ENCODE assay signal across 8 cellular contexts in genomic region chr19:18294467-18294864, GRCh38. TPM values are rescaled to one million over a fixed set of nuclear protein-coding genes. Genes with fewer than 3 reads are reported as not detected.
DNase-seq lines count a peak whose midpoint lies in the region; ATAC-seq, FAIRE-seq and TF ChIP-seq lines count a peak whose summit lies in the region.

No MANE protein-coding gene starts in this region.

- WGBS in stomach, 5 donors: 33 to 48% (median 42%) methylated on average over 8 to 9 of the region's 9 CpGs; no CpG with 5 or more reads in 1 of the 5 donors

- H3K4me1 Mint-ChIP-seq in T-helper 2 cell treated with Interferon-gamma antibody and Interleukin-4, amounts not matched to agents 5 μg/mL and 100 μg/mL, for 36 hours (ENCODE audit: low read depth): peaks cover 52% of the 10 kb centered on the region
- H3K4me1 Mint-ChIP-seq in natural killer cell: peaks cover 41 to 44% of the 10 kb centered on the region in 2 donors

- no peak for FAIRE-seq in HTR-8/SVneo (lab: Jason Lieb, UNC)

- H3K27ac ChIP-seq in stomach: peak overlapping the region in 4 of 5 donors; percentile 94 to 100 (median 98)

- intact Hi-C loops in natural killer cell (cut with micrococcal nuclease): no loop called here
- intact Hi-C loops in stomach (cut with DNase I; ENCODE audit: low total_unique reads): no loop called here

- peaks cover 24 to 41% (median 31%) of the 10 kb centered on the region in 4 donors for H3K4me1 ChIP-seq in stomach

- DNase-seq in ELF-1 (ENCODE audit: low read depth, low spot score): peak; percentile 66
- peak; percentile 90 for DNase-seq in T-helper 2 cell treated with Interferon-gamma antibody and Interleukin-4, amounts not matched to agents 5 μg/mL and 100 μg/mL, for 36 hours (ENCODE audit: low spot score)
- peak in 46 of 58 donors; percentile 8 to 84 (median 45) for DNase-seq in anterior cingulate cortex (lab: John Stamatoyannopoulos, UW)
- peak; percentile 79 for DNase-seq in natural killer cell
- peak; percentile 66 for DNase-seq in stomach
- no peak for DNase-seq in HTR-8/SVneo (ENCODE audit: insufficient read length, low spot score)

- H3K27me3 ChIP-seq in stomach: no peaks in the 10 kb centered on the region

- no peaks in the 10 kb centered on the region for H3K36me3 ChIP-seq in stomach

- H3K9me3 Mint-ChIP-seq in T-helper 2 cell treated with Interferon-gamma antibody and Interleukin-4, amounts not matched to agents 5 μg/mL and 100 μg/mL, for 36 hours: no peaks in the 10 kb centered on the region
- H3K9me3 Mint-ChIP-seq in natural killer cell: no peaks in the 10 kb centered on the region

- peak overlapping the region; percentile 94 for H3K27ac Mint-ChIP-seq in T-helper 2 cell treated with Interferon-gamma antibody and Interleukin-4, amounts not matched to agents 5 μg/mL and 100 μg/mL, for 36 hours
- H3K27ac Mint-ChIP-seq in natural killer cell: peak overlapping the region; percentile 89

- no peak for TF ChIP-seq CTCF in natural killer cell (IDR thresholded peaks at IDR 0.05)
- TF ChIP-seq CTCF in stomach (IDR thresholded peaks at IDR 0.05): no peak

- H3K4me3 ChIP-seq in stomach: no peak overlapping the region

- ATAC-seq in natural killer cell (peak; percentile 58 to 64 (median 59)), GM19023 (IDR thresholded peaks at IDR 0.05; ENCODE audit: unreplicated experiment) (no peak), HG02588 (IDR thresholded peaks at IDR 0.05; ENCODE audit: unreplicated experiment) (no peak)

- H3K27me3 Mint-ChIP-seq in T-helper 2 cell treated with Interferon-gamma antibody and Interleukin-4, amounts not matched to agents 5 μg/mL and 100 μg/mL, for 36 hours (ENCODE audit: low read depth): no peaks in the 10 kb centered on the region
- no peaks in the 10 kb centered on the region for H3K27me3 Mint-ChIP-seq in natural killer cell (ENCODE audit: low read depth in 2 of 2)

- TF ChIP-seq POLR2A in stomach (IDR thresholded peaks at IDR 0.05): no peak

- no peaks in the 10 kb centered on the region for H3K9me3 ChIP-seq in stomach

- peak overlapping the region; percentile 94 for H3K4me3 Mint-ChIP-seq in T-helper 2 cell treated with Interferon-gamma antibody and Interleukin-4, amounts not matched to agents 5 μg/mL and 100 μg/mL, for 36 hours
- peak overlapping the region; percentile 67 for H3K4me3 Mint-ChIP-seq in natural killer cell

- H3K36me3 Mint-ChIP-seq in T-helper 2 cell treated with Interferon-gamma antibody and Interleukin-4, amounts not matched to agents 5 μg/mL and 100 μg/mL, for 36 hours (ENCODE audit: low read depth): peaks cover 30% of the 10 kb centered on the region
- no peaks in the 10 kb centered on the region for H3K36me3 Mint-ChIP-seq in natural killer cell

- TF ChIP-seq EP300 in stomach (IDR thresholded peaks at IDR 0.05): no peak

RNA-seq across cellular contexts. Expression of gene JUND, which starts 13.0 kb away (rescaled TPM):
- total RNA-seq in natural killer cell (1,000 to 10,000 TPM; 1,182 to 2,122 (median 1,520) TPM), stomach (1,000 to 10,000 TPM in 2 of 5 donors, 100 to 1,000 TPM in 3; 118 to 1,659 (median 737) TPM)
- 100 to 1,000 TPM in 2 of 3 donors, 10 to 100 TPM in 1; 78.6 to 272 (median 102) TPM for polyA plus RNA-seq in stomach

RNA-seq across cellular contexts. Expression of gene IQCN, which starts 20.2 kb away (rescaled TPM):
- 10 to 100 TPM; 13.7 to 19.4 (median 15.6) TPM for total RNA-seq in natural killer cell
- total RNA-seq in stomach: 10 to 100 TPM in 1 of 5 donors, 1 to 10 TPM in 3, not detected in 1; 2.4 to 35.7 (median 4.0) TPM
- polyA plus RNA-seq in stomach: 1 to 10 TPM; 1.4 to 2.7 (median 2.6) TPM

RNA-seq across cellular contexts. Expression of gene LSM4, which starts 28.4 kb away (rescaled TPM):
- total RNA-seq in natural killer cell (10 to 100 TPM; 42.4 to 60.8 (median 44.8) TPM), stomach (100 to 1,000 TPM in 2 of 5 donors, 10 to 100 TPM in 3; 24.1 to 185 (median 98.6) TPM)
- polyA plus RNA-seq in stomach: 100 to 1,000 TPM; 114 to 181 (median 173) TPM

RNA-seq across cellular contexts. Expression of gene PGPEP1, which starts 45.9 kb away (rescaled TPM):
- total RNA-seq in natural killer cell: 10 to 100 TPM; 69.1 to 73.3 (median 71.0) TPM
- total RNA-seq in stomach: 10 to 100 TPM in 4 of 5 donors, 1 to 10 TPM in 1; 8.0 to 58.9 (median 22.9) TPM
- polyA plus RNA-seq in stomach: 10 to 100 TPM in 2 of 3 donors, 1 to 10 TPM in 1; 8.4 to 40.0 (median 31.8) TPM

Comparison
In these comparisons a context has a peak if more than half of its experiments do, and no peak if none do; other contexts are left out.
1. ATAC-seq: peak in natural killer cell (3 of 3); none in GM19023 (single experiment) and HG02588 (single experiment).